Comparison of ENCODE assay signal across 1 cellular context in the genomic region with DNA sequence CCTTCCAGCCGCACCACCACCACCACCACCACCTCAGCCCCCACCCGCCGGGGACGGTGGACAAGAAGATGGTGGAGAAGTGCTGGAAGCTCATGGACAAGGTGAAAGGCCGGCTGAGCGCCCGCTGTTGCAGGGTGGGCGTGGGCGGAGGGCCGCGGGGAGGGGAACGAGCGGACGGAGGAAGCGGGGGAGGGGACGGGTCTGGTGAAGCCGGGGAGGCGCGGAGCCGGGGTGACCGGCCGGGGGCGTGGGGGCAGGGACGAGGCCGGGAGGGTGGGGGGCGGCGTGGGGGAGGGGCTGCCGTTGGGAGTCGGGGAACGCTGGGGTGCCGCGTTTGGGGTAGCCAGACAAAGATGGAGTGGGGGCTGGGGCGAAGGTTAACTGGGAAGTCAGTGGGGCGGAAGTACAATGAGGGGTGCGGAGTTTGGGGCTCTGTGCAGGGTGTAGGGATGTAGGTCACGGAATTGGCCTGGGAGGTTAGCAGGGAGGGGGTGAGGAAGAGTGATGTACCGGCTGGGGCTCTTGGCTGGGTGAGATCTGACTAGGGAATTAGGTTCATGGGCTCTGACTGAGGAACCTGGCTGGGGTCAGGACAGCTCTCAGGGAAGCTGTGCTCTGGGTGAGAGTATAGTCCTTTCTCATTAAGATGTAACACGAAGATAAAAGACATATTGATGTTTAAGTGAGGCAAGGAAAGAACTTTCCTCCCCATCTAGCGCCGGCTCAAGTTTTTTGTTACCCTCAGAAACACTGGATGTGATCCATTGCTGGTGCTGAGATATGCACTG.
TF ChIP-seq lines count a peak whose summit lies in the region.

No MANE protein-coding gene starts in this region.

TF ChIP-seq in GM23338, 12 proteins besides CTCF, POLR2A, EP300 and RAD21 (continued from another document):
- no peak for TF ChIP-seq NANOG (IDR thresholded peaks at IDR 0.05; ENCODE audit: borderline replicate concordance)
TF ChIP-seq in GM23338: peak in this region for 1.
